Comparison of ENCODE assay signal across 1 cellular context in the genomic region with DNA sequence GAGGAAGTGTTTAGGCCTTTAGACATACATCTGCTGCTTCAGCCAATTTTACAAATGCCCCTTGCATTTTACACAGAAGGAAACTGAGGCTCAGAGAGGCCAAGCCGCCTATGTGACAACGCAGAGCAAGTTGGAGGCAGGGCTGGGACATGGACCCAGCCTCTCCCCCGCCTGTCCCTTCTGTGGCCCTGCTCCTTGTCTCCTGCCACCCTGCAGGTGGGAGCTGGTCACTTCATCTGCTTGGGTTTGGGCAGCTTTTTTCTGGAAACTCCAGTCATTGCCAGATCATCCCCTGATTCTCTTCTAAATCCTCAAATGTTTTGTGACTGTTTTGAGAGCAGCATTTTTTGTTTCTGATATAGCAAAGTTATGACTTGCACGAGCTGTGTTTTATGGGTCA.
TF ChIP-seq lines count a peak whose summit lies in the region.

No MANE protein-coding gene starts in this region.

TF ChIP-seq in HepG2, 621 proteins besides CTCF, POLR2A, EP300 and RAD21 (continued from another document):
- TF ChIP-seq, protein P1, sequence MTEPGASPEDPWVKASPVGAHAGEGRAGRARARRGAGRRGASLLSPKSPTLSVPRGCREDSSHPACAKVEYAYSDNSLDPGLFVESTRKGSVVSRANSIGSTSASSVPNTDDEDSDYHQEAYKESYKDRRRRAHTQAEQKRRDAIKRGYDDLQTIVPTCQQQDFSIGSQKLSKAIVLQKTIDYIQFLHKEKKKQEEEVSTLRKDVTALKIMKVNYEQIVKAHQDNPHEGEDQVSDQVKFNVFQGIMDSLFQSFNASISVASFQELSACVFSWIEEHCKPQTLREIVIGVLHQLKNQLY (CRISPR knock-in tag; IDR thresholded peaks at IDR 0.05): no peak
- no peak for TF ChIP-seq ARNT (IDR thresholded peaks at IDR 0.05)
- TF ChIP-seq, protein P2, sequence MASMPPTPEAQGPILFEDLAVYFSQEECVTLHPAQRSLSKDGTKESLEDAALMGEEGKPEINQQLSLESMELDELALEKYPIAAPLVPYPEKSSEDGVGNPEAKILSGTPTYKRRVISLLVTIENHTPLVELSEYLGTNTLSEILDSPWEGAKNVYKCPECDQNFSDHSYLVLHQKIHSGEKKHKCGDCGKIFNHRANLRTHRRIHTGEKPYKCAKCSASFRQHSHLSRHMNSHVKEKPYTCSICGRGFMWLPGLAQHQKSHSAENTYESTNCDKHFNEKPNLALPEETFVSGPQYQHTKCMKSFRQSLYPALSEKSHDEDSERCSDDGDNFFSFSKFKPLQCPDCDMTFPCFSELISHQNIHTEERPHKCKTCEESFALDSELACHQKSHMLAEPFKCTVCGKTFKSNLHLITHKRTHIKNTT (CRISPR knock-in tag; IDR thresholded peaks at IDR 0.05): no peak
- TF ChIP-seq SP2 (CRISPR knock-in tag; IDR thresholded peaks at IDR 0.05): no peak
- TF ChIP-seq TIGD3 (CRISPR knock-in tag; IDR thresholded peaks at IDR 0.05; ENCODE audit: borderline replicate concordance): no peak
- TF ChIP-seq FOXP1 (IDR thresholded peaks at IDR 0.05): no peak
- TF ChIP-seq FOXP1 (CRISPR knock-in tag; IDR thresholded peaks at IDR 0.05): no peak
- no peak for TF ChIP-seq CERS6 (CRISPR knock-in tag; IDR thresholded peaks at IDR 0.05)
- no peak for TF ChIP-seq SOX5 (CRISPR knock-in tag; IDR thresholded peaks at IDR 0.05; ENCODE audit: borderline replicate concordance)
- TF ChIP-seq, protein P3, sequence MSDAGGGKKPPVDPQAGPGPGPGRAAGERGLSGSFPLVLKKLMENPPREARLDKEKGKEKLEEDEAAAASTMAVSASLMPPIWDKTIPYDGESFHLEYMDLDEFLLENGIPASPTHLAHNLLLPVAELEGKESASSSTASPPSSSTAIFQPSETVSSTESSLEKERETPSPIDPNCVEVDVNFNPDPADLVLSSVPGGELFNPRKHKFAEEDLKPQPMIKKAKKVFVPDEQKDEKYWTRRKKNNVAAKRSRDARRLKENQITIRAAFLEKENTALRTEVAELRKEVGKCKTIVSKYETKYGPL (CRISPR knock-in tag; IDR thresholded peaks at IDR 0.05): no peak
- no peak for TF ChIP-seq ZNF792 (CRISPR knock-in tag; IDR thresholded peaks at IDR 0.05)
- no peak for TF ChIP-seq ZNF788 (CRISPR knock-in tag; IDR thresholded peaks at IDR 0.05; ENCODE audit: borderline replicate concordance)
- no peak for TF ChIP-seq ZBTB33 (CRISPR knock-in tag; IDR thresholded peaks at IDR 0.05)
- TF ChIP-seq ZFAT (CRISPR knock-in tag; conservative IDR thresholded peaks at IDR 0.05): no peak
